23 cellular contexts compared by ENCODE assay signal in the genomic region with DNA sequence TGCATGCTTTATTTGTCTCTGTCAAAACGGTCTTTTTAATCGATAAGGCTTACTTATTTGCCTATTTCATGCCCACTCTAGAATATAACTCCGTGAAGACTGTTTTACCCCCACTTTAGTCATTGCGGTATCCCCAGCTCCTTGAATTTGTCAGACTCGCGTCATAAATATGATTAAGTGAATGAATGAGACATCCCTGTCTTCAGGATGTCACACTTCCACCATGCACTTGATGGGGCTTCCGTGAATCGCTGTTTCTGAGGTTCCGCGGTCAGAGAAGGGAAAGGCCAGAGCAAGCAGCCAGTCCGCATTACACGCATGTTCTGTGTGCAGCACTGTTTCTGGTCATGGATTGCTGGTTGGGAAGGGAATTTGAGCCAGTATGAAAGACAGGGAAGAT.
A peak's percentile ranks its signal among the peaks of the same experiment; 100 is the strongest.
DNase-seq lines count a peak whose midpoint lies in the region; ATAC-seq lines count a peak whose summit lies in the region.
"Had no signal": no experiment of that assay in that cellular context is flagged by ENCODE, and none has a peak within 500 bp of the region (broad histone marks: within the 10 kb centered on the region; RNA-seq: fewer than 3 reads in every experiment).

No MANE protein-coding gene starts in this region.

- peaks cover 86% of the 10 kb centered on the region for H3K4me1 Mint-ChIP-seq in activated naive CD8-positive, alpha-beta T cell treated with anti-CD3 and anti-CD28 coated beads, Interleukin-2, amount 50 U/mL, for 24 hours
- H3K4me1 Mint-ChIP-seq in activated naive CD8-positive, alpha-beta T cell treated with anti-CD3 and anti-CD28 coated beads for 36 hours, result peaks cover 89% of the 10 kb centered on the region
- peaks cover 61% of the 10 kb centered on the region for H3K4me1 Mint-ChIP-seq in activated CD4-positive, alpha-beta memory T cell treated with anti-CD3 and anti-CD28 coated beads, Interleukin-2, amount 10 ng/mL, durations not matched to agents 7 days and 5 days
- H3K4me1 Mint-ChIP-seq in naive thymus-derived CD8-positive, alpha-beta T cell, result peaks cover 41 to 100% (median 94%) of the 10 kb centered on the region in 4 donors

- H3K27ac Mint-ChIP-seq in activated naive CD8-positive, alpha-beta T cell treated with anti-CD3 and anti-CD28 coated beads, Interleukin-2, amount 50 U/mL, for 24 hours, result peak overlapping the region; percentile 11
- no peak overlapping the region for H3K27ac Mint-ChIP-seq in activated naive CD8-positive, alpha-beta T cell treated with anti-CD3 and anti-CD28 coated beads for 36 hours
- H3K27ac Mint-ChIP-seq in activated CD4-positive, alpha-beta memory T cell treated with anti-CD3 and anti-CD28 coated beads, Interleukin-2, amount 10 ng/mL, durations not matched to agents 7 days and 5 days, result peak overlapping the region; percentile 45
- H3K27ac Mint-ChIP-seq in naive thymus-derived CD8-positive, alpha-beta T cell, result peak overlapping the region in 9 of 10 donors; percentile 31 to 91 (median 77)
- H3K27ac Mint-ChIP-seq: activated T-helper 2 cell treated with anti-CD3 and anti-CD28 coated beads, Interferon-gamma antibody, Interleukin-2, Interleukin-4, amounts not matched to agents 10 μg/mL and 5 μg/mL and 100 μg/mL, durations not matched to agents 14 hours and 24 hours and 36 hours; HFFc6; mesothelial cell of epicardium had no signal

- H3K4me3 Mint-ChIP-seq in activated naive CD8-positive, alpha-beta T cell treated with anti-CD3 and anti-CD28 coated beads, Interleukin-2, amount 50 U/mL, for 24 hours, result no peak overlapping the region
- no peak overlapping the region for H3K4me3 Mint-ChIP-seq in activated naive CD8-positive, alpha-beta T cell treated with anti-CD3 and anti-CD28 coated beads for 36 hours
- H3K4me3 Mint-ChIP-seq in activated CD4-positive, alpha-beta memory T cell treated with anti-CD3 and anti-CD28 coated beads, Interleukin-2, amount 10 ng/mL, durations not matched to agents 7 days and 5 days, result no peak overlapping the region
- H3K4me3 Mint-ChIP-seq in naive thymus-derived CD8-positive, alpha-beta T cell, result peak overlapping the region in 7 of 10 donors; percentile 16 to 70 (median 60)
- H3K4me3 Mint-ChIP-seq: CD14-positive monocyte, HFFc6, mesothelial cell of epicardium had no signal

- CTCF ChIA-PET in activated CD4-positive, alpha-beta memory T cell treated with anti-CD3 and anti-CD28 coated beads, Interleukin-2, amount 10 ng/mL, durations not matched to agents 7 days and 5 days (lab: Charles Lee), result no interaction called here

- peak; percentile 26 for ATAC-seq in activated naive CD8-positive, alpha-beta T cell treated with anti-CD3 and anti-CD28 coated beads, Interleukin-2, amount 50 U/mL, for 24 hours
- ATAC-seq in naive thymus-derived CD8-positive, alpha-beta T cell, result no peak
- ATAC-seq: activated CD4-positive, CD25-positive, alpha-beta regulatory T cell treated with anti-CD3 and anti-CD28 coated beads, Interleukin-2, amount 50 U/mL, for 24 hours; body of pancreas had no signal

- POLR2A ChIA-PET in activated CD4-positive, alpha-beta memory T cell treated with anti-CD3 and anti-CD28 coated beads, Interleukin-2, amount 10 ng/mL, durations not matched to agents 7 days and 5 days (lab: Charles Lee), result interaction anchor here (1.7 to 18.6 kb wide), 2 partner anchors 11 to 15 kb away, joined by 6 to 1515 read pairs; no protein-coding TSS in a partner anchor
- POLR2A ChIA-PET in naive thymus-derived CD8-positive, alpha-beta T cell (lab: Charles Lee), result interaction anchor here (6.2 to 24.2 kb wide), 2 partner anchors 9 to 15 kb away, joined by 119 to 970 read pairs; no protein-coding TSS in a partner anchor

- no peaks in the 10 kb centered on the region for H3K27me3 Mint-ChIP-seq in activated naive CD8-positive, alpha-beta T cell treated with anti-CD3 and anti-CD28 coated beads, Interleukin-2, amount 50 U/mL, for 24 hours
- H3K27me3 Mint-ChIP-seq in activated naive CD8-positive, alpha-beta T cell treated with anti-CD3 and anti-CD28 coated beads for 36 hours, result no peaks in the 10 kb centered on the region
- H3K27me3 Mint-ChIP-seq in activated CD4-positive, alpha-beta memory T cell treated with anti-CD3 and anti-CD28 coated beads, Interleukin-2, amount 10 ng/mL, durations not matched to agents 7 days and 5 days, result no peaks in the 10 kb centered on the region
- no peaks in the 10 kb centered on the region for H3K27me3 Mint-ChIP-seq in naive thymus-derived CD8-positive, alpha-beta T cell
- H3K27me3 Mint-ChIP-seq: naive B cell had no signal

- no peaks in the 10 kb centered on the region for H3K9me3 Mint-ChIP-seq in activated naive CD8-positive, alpha-beta T cell treated with anti-CD3 and anti-CD28 coated beads, Interleukin-2, amount 50 U/mL, for 24 hours
- no peaks in the 10 kb centered on the region for H3K9me3 Mint-ChIP-seq in activated naive CD8-positive, alpha-beta T cell treated with anti-CD3 and anti-CD28 coated beads for 36 hours
- H3K9me3 Mint-ChIP-seq in activated CD4-positive, alpha-beta memory T cell treated with anti-CD3 and anti-CD28 coated beads, Interleukin-2, amount 10 ng/mL, durations not matched to agents 7 days and 5 days, result no peaks in the 10 kb centered on the region
- peaks cover 0 to 2% (median 0%) of the 10 kb centered on the region in 9 donors for H3K9me3 Mint-ChIP-seq in naive thymus-derived CD8-positive, alpha-beta T cell
- H3K9me3 Mint-ChIP-seq: activated T-helper 2 cell treated with anti-CD3 and anti-CD28 coated beads, Interferon-gamma antibody, Interleukin-2, Interleukin-4, amounts not matched to agents 10 μg/mL and 5 μg/mL and 100 μg/mL, durations not matched to agents 14 hours and 24 hours and 36 hours; CD14-positive monocyte; naive B cell had no signal

- DNase-seq in activated naive CD8-positive, alpha-beta T cell treated with anti-CD3 and anti-CD28 coated beads, Interleukin-2, amount 50 U/mL, for 24 hours, result no peak
- DNase-seq in activated naive CD8-positive, alpha-beta T cell treated with anti-CD3 and anti-CD28 coated beads for 36 hours, result no peak
- no peak for DNase-seq in activated CD4-positive, alpha-beta memory T cell treated with anti-CD3 and anti-CD28 coated beads, Interleukin-2, amount 10 ng/mL, durations not matched to agents 7 days and 5 days
- DNase-seq in naive thymus-derived CD8-positive, alpha-beta T cell, result no peak
- DNase-seq in GDM1 (lab: John Stamatoyannopoulos, UW) (no peak), HUDEP-2 (lab: John Stamatoyannopoulos, UW; ENCODE audit: unreplicated experiment in 76 of 76) (no peak), medulla oblongata (ENCODE audit: extremely low spot score) (no peak)
- DNase-seq: body of pancreas, EL, GM23248, HFFc6, Karpas-422, left ventricle myocardium inferior, naive B cell, NCI-H146, NCI-H2107, NCI-H446 treated with DMSO at 0.1 percent for 48 hours, NCI-H82, trophoblast cell had no signal

- H3K36me3 Mint-ChIP-seq in activated naive CD8-positive, alpha-beta T cell treated with anti-CD3 and anti-CD28 coated beads, Interleukin-2, amount 50 U/mL, for 24 hours (ENCODE audit: low read depth), result no peaks in the 10 kb centered on the region
- H3K36me3 Mint-ChIP-seq in activated naive CD8-positive, alpha-beta T cell treated with anti-CD3 and anti-CD28 coated beads for 36 hours, result no peaks in the 10 kb centered on the region
- H3K36me3 Mint-ChIP-seq in activated CD4-positive, alpha-beta memory T cell treated with anti-CD3 and anti-CD28 coated beads, Interleukin-2, amount 10 ng/mL, durations not matched to agents 7 days and 5 days (ENCODE audit: low read depth), result peaks cover 4% of the 10 kb centered on the region
- H3K36me3 Mint-ChIP-seq in naive thymus-derived CD8-positive, alpha-beta T cell, result peaks cover 0 to 2% (median 0%) of the 10 kb centered on the region in 3 donors
- H3K36me3 Mint-ChIP-seq: CD14-positive monocyte, naive B cell had no signal

Comparison
In these comparisons a context has a peak if more than half of its experiments do, and no peak if none do; other contexts are left out.
1. H3K4me3 Mint-ChIP-seq: peak in naive thymus-derived CD8-positive, alpha-beta T cell (7 of 10); none in activated naive CD8-positive, alpha-beta T cell treated with anti-CD3 and anti-CD28 coated beads, Interleukin-2, amount 50 U/mL, for 24 hours (single experiment), activated naive CD8-positive, alpha-beta T cell treated with anti-CD3 and anti-CD28 coated beads for 36 hours (single experiment) and activated CD4-positive, alpha-beta memory T cell treated with anti-CD3 and anti-CD28 coated beads, Interleukin-2, amount 10 ng/mL, durations not matched to agents 7 days and 5 days (single experiment).